Comparison of ENCODE assay signal across 22 cellular contexts in the genomic region with DNA sequence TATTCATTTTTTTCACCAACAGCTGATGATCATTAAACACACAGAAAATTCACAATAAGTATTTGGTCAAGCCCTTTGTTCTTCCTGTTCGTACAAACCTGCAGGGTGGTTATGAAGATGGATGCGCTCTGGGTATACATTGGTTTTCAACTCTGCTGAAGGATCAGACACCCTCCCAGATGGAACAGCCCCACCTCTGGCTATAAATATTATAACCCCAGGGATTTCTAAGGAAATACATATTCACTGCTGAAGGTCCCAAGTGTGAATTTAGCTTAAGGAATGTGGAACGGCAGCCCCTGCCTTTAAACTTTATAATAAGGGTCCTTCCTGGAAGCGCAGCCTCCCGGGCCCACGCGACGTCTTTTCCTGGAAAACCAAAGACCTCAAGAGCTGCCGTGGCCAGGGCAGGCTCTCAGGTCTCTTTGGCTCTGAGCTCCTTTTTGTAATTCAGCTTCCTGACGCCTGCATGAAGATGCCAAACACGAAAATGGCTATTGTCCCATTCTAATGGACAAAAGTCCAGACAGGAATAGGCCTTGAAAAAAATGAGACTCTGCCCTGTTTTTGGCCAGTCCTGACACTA.
A peak's percentile ranks its signal among the peaks of the same experiment; 100 is the strongest.
DNase-seq lines count a peak whose midpoint lies in the region; ATAC-seq and TF ChIP-seq lines count a peak whose summit lies in the region.
"Had no signal": no experiment of that assay in that cellular context is flagged by ENCODE, and none has a peak within 500 bp of the region (broad histone marks: within the 10 kb centered on the region; RNA-seq: fewer than 3 reads in every experiment).

No MANE protein-coding gene starts in this region.

- H3K4me1 ChIP-seq in RWPE2 (ENCODE audit: insufficient read depth, poor library complexity, severe bottlenecking) (peaks cover 15% of the 10 kb centered on the region), trophoblast cell (ENCODE audit: control insufficient read depth in 1 of 2, insufficient read depth in 2 of 2, low read length in 2 of 2) (no peaks in the 10 kb centered on the region), mucosa of descending colon (ENCODE audit: low read depth) (no peaks in the 10 kb centered on the region)
- H3K4me1 ChIP-seq: ascending aorta, colonic mucosa, gastroesophageal sphincter, left lung, right lobe of liver, thyroid gland had no signal

- no peak overlapping the region for H4K8ac ChIP-seq in trophoblast cell (ENCODE audit: low read depth, low read length)

- intact Hi-C loops in mucosa of descending colon (cut with DNase I, micrococcal nuclease): no loop called here

- H3K4me3 ChIP-seq in H7 (ENCODE audit: insufficient read depth, low read depth, low read length) (no peak overlapping the region), RWPE2 (ENCODE audit: severe bottlenecking) (no peak overlapping the region), fibroblast of villous mesenchyme (ENCODE audit: low read depth, low read length) (no peak overlapping the region), trophoblast cell (ENCODE audit: low read depth, low read length) (no peak overlapping the region), mucosa of descending colon (no peak overlapping the region)
- H3K4me3 ChIP-seq: ascending aorta, colonic mucosa, gastroesophageal sphincter, left lung, right lobe of liver, thyroid gland had no signal

- no peak overlapping the region for H2AK5ac ChIP-seq in trophoblast cell (ENCODE audit: low read length)

- no peak overlapping the region for H3K18ac ChIP-seq in trophoblast cell (ENCODE audit: low read length)

- H3K4ac ChIP-seq in trophoblast cell (ENCODE audit: low read depth, low read length): no peak overlapping the region

- peak overlapping the region; percentile 76 for H3K27ac ChIP-seq in RWPE2 (ENCODE audit: poor library complexity, severe bottlenecking)
- H3K27ac ChIP-seq in trophoblast cell (ENCODE audit: low read depth, low read length): no peak overlapping the region
- H3K27ac ChIP-seq: colonic mucosa, epithelial cell of prostate, KMS-11, right lobe of liver had no signal

- H3K14ac ChIP-seq in trophoblast cell (ENCODE audit: low read length): no peak overlapping the region

- no peak overlapping the region for H2BK120ac ChIP-seq in trophoblast cell (ENCODE audit: insufficient read depth, low read length, poor library complexity)

- WGBS in trophoblast cell (ENCODE audit: extremely low coverage, insufficient coverage, insufficient read length): no CpG with 5 or more reads among the region's 11 CpGs

- H2BK12ac ChIP-seq in trophoblast cell (ENCODE audit: low read length): no peak overlapping the region

- H2AFZ ChIP-seq in trophoblast cell (ENCODE audit: insufficient read depth, low read length, poor library complexity): no peak overlapping the region

- peak; percentile 7 for DNase-seq in H7
- DNase-seq in RWPE2 (ENCODE audit: low spot score): no peak
- DNase-seq in fibroblast of villous mesenchyme (ENCODE audit: low read depth): no peak
- DNase-seq in trophoblast cell: peak; percentile 20 to 39
- DNase-seq in mucosa of descending colon: no peak
- DNase-seq in DMS53 treated with DMSO at 0.1 percent for 48 hours (lab: John Stamatoyannopoulos, UW; ENCODE audit: unreplicated experiment): no peak
- DNase-seq in NCI-H82 (lab: John Stamatoyannopoulos, UW): no peak
- DNase-seq: activated T-cell treated with anti-CD3 and anti-CD28 coated beads, Interleukin-2, amount 50 U/mL, for 4 hours; colonic mucosa; EL; NCI-H1930; NCI-H446 treated with DMSO at 0.1 percent for 48 hours; occipital lobe had no signal

- H4K91ac ChIP-seq in trophoblast cell (ENCODE audit: low read depth, low read length): no peak overlapping the region

- H3K9ac ChIP-seq in trophoblast cell (ENCODE audit: low read length): no peak overlapping the region
- H3K9ac ChIP-seq: KMS-11 had no signal

- H3K4me2 ChIP-seq in trophoblast cell (ENCODE audit: low read length): no peak overlapping the region
- H3K4me2 ChIP-seq: KMS-11 had no signal

- TF ChIP-seq CTCF in RWPE2 (IDR thresholded peaks at IDR 0.05; ENCODE audit: poor library complexity, severe bottlenecking) (no peak), fibroblast of villous mesenchyme (IDR thresholded peaks at IDR 0.05; ENCODE audit: insufficient read depth, low read depth, low read length) (peak; percentile 22), mucosa of descending colon (IDR thresholded peaks at IDR 0.05) (no peak)

- H2BK5ac ChIP-seq in trophoblast cell (ENCODE audit: low read depth, low read length, poor library complexity): no peak overlapping the region

- H3K9me3 ChIP-seq in RWPE2 (ENCODE audit: severe bottlenecking) (no peaks in the 10 kb centered on the region), trophoblast cell (ENCODE audit: insufficient read depth, low read depth, low read length) (no peaks in the 10 kb centered on the region), mucosa of descending colon (no peaks in the 10 kb centered on the region)
- H3K9me3 ChIP-seq: colonic mucosa, gastroesophageal sphincter, right lobe of liver, thyroid gland had no signal

- no peaks in the 10 kb centered on the region for H3K79me1 ChIP-seq in trophoblast cell (ENCODE audit: low read length)

- no peak for ATAC-seq in RWPE2 (ENCODE audit: low read depth)
- no peak for ATAC-seq in GM19324 (IDR thresholded peaks at IDR 0.05; ENCODE audit: low FRiP score, unreplicated experiment)
- no peak for ATAC-seq in mucosa of descending colon
- ATAC-seq: activated T-cell treated with anti-CD3 and anti-CD28 coated beads, Interleukin-2, amount 50 U/mL, for 4 hours; stimulated activated memory B cell treated with anti-CD40 and anti-IgM and Interleukin-4, amounts not matched to agents 10 μg/mL and 1 μg/mL and 100 μg/mL, for 72 hours had no signal

- H3K23ac ChIP-seq in trophoblast cell (ENCODE audit: low read length): no peak overlapping the region

- H3K27me3 ChIP-seq in H7 (ENCODE audit: control insufficient read depth, insufficient read depth, low read length) (no peaks in the 10 kb centered on the region; the same call in 1 of the 2 replicates), RWPE2 (ENCODE audit: insufficient read depth, poor library complexity, severe bottlenecking) (no peaks in the 10 kb centered on the region), trophoblast cell (ENCODE audit: insufficient read depth, low read length) (no peaks in the 10 kb centered on the region)
- H3K27me3 ChIP-seq: ascending aorta, colonic mucosa, gastroesophageal sphincter, left lung, right lobe of liver, thyroid gland had no signal

- H4K12ac ChIP-seq in trophoblast cell (ENCODE audit: low read depth, low read length): no peak overlapping the region

- H3K36me3 ChIP-seq in H7 (replicated peaks; ENCODE audit: control insufficient read depth, insufficient read depth, low read length): no peaks in the 10 kb centered on the region
- H3K36me3 ChIP-seq in RWPE2 (ENCODE audit: low read depth): no peaks in the 10 kb centered on the region
- H3K36me3 ChIP-seq in trophoblast cell (ENCODE audit: control insufficient read depth in 1 of 2, insufficient read depth in 2 of 2, low read length in 2 of 2): no peaks in the 10 kb centered on the region
- no peaks in the 10 kb centered on the region for H3K36me3 ChIP-seq in mucosa of descending colon (ENCODE audit: low read depth)
- H3K36me3 ChIP-seq: ascending aorta, colonic mucosa, gastroesophageal sphincter, left lung, right lobe of liver, thyroid gland had no signal

- no peaks in the 10 kb centered on the region for H3K79me2 ChIP-seq in trophoblast cell (ENCODE audit: control insufficient read depth, insufficient read depth, low read length, poor library complexity)

Comparison
In these comparisons a context has a peak if more than half of its experiments do, and no peak if none do; other contexts are left out.
1. DNase-seq: peak in H7 (single experiment) and trophoblast cell (2 of 2); none in RWPE2 (single experiment), fibroblast of villous mesenchyme (single experiment), mucosa of descending colon (0 of 3), DMS53 treated with DMSO at 0.1 percent for 48 hours (single experiment) and NCI-H82 (single experiment).